ENCODE assay signal across 9 cellular contexts in the genomic region with DNA sequence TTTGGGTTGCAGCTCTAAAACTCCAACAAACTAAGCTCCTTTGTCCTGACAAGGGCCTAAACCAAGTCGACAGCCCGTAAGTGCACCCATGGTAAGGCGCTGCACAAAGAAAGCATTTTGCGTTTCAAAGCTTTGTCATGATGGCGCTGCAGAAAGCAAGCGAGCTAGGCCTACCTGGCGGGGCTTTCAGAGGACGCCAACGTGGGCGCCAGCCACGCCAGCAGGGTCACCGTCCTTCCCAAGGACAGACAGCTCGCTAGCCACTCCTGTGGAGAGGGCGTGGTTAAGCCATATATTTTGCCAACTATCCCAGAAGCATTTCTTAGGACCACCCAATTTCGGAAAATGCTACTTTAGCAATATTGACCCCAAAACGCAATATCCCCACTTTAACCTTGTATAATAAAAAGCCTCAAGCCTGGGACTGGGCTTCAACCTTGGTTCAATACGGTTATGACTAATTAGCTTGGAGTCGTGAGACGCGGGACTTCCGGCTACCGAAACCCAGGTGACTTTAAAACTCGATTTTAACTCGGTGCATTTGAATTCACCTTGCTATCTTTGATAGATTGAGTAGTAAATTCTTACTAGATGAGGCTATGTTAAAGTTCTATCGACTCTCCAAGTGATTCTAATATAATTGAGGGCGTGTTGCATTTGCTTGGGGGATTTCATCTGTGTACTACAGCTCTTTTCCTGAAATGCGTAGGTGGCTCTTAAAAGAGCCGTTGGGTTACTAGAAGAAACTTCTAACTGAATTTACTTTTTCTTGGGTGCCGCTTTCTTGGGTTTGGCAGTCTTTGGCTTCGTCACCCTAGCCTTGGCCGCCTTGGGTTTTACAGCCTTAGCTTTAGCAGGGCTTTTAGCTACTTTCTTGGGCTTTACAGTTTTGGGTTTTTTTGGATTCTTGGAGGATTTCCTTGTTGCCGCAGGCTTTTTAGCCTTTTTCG. TPM values are rescaled to one million over a fixed set of nuclear protein-coding genes. Genes with fewer than 3 reads are reported as not detected.
DNase-seq lines count a peak whose midpoint lies in the region; ATAC-seq and TF ChIP-seq lines count a peak whose summit lies in the region.
"Had no signal": no experiment of that assay in that cellular context is flagged by ENCODE, and none has a peak within 500 bp of the region (broad histone marks: within the 10 kb centered on the region; RNA-seq: fewer than 3 reads in every experiment).

No MANE protein-coding gene starts in this region.

- no peak for TF ChIP-seq POLR2A in prostate gland (IDR thresholded peaks at IDR 0.05)

- DNase-seq in CD4-positive, alpha-beta memory T cell, result peak in 3 of 5 donors; percentile 12 to 30 (median 12)
- DNase-seq in activated CD4-positive, alpha-beta memory T cell treated with anti-CD3 and anti-CD28 coated beads, Interleukin-2, amount 10 ng/mL, durations not matched to agents 7 days and 5 days, result no peak
- DNase-seq in fibroblast of the aortic adventitia (ENCODE audit: low read depth), result no peak
- DNase-seq in prostate gland (ENCODE audit: low spot score), result no peak
- no peak for DNase-seq in anterior cingulate cortex (lab: John Stamatoyannopoulos, UW)
- DNase-seq in NCI-H1105 treated with DMSO at 0.1 percent for 48 hours (lab: John Stamatoyannopoulos, UW), result no peak
- DNase-seq in Karpas-422, result no peak
- DNase-seq: GDM1 had no signal

- H3K27me3 Mint-ChIP-seq in CD4-positive, alpha-beta memory T cell, result peaks cover 0 to 1% of the 10 kb centered on the region in 2 donors
- no peaks in the 10 kb centered on the region for H3K27me3 Mint-ChIP-seq in activated CD4-positive, alpha-beta memory T cell treated with anti-CD3 and anti-CD28 coated beads, Interleukin-2, amount 10 ng/mL, durations not matched to agents 7 days and 5 days

- H3K27ac Mint-ChIP-seq in CD4-positive, alpha-beta memory T cell, result peak overlapping the region; percentile 75 to 94 (median 89)
- peak overlapping the region; percentile 96 for H3K27ac Mint-ChIP-seq in activated CD4-positive, alpha-beta memory T cell treated with anti-CD3 and anti-CD28 coated beads, Interleukin-2, amount 10 ng/mL, durations not matched to agents 7 days and 5 days

- H3K4me2 ChIP-seq in Karpas-422 (ENCODE audit: low read depth, low read length, poor library complexity, severe bottlenecking), result no peak overlapping the region

- no peak for ATAC-seq in GM18519 (IDR thresholded peaks at IDR 0.05; ENCODE audit: low FRiP score, unreplicated experiment)

- POLR2A ChIA-PET in CD4-positive, alpha-beta memory T cell (lab: Charles Lee; ENCODE audit: partially characterized antibody), result interaction anchor here (0.8 to 20.6 kb wide), 31 partner anchors 9 to 1877 kb away, joined by 3 to 1198 read pairs (median 5); a partner anchor contains a TSS
- POLR2A ChIA-PET in activated CD4-positive, alpha-beta memory T cell treated with anti-CD3 and anti-CD28 coated beads, Interleukin-2, amount 10 ng/mL, durations not matched to agents 7 days and 5 days (lab: Charles Lee), result interaction anchor here (0.6 to 22.9 kb wide), 35 partner anchors 8 to 1876 kb away, joined by 3 to 2531 read pairs (median 4); a partner anchor contains a TSS

- TF ChIP-seq CTCF in fibroblast of the aortic adventitia (IDR thresholded peaks at IDR 0.05; ENCODE audit: insufficient read depth, low read length) (no peak), prostate gland (IDR thresholded peaks at IDR 0.05) (no peak)

- no peaks in the 10 kb centered on the region for H4K20me1 ChIP-seq in Karpas-422 (ENCODE audit: insufficient read depth, low read depth, low read length)

- H3K9me3 Mint-ChIP-seq in CD4-positive, alpha-beta memory T cell, result peaks cover 0 to 10% (median 0%) of the 10 kb centered on the region in 8 donors
- H3K9me3 Mint-ChIP-seq in activated CD4-positive, alpha-beta memory T cell treated with anti-CD3 and anti-CD28 coated beads, Interleukin-2, amount 10 ng/mL, durations not matched to agents 7 days and 5 days, result peaks cover 5% of the 10 kb centered on the region

- intact Hi-C loops in CD4-positive, alpha-beta memory T cell (cut with micrococcal nuclease), result loop anchor here (1.0 kb wide), 1 partner anchor 10 kb away; no protein-coding TSS in a partner anchor
- intact Hi-C loops in prostate gland (cut with DNase I), result no loop called here

- H2AFZ ChIP-seq in Karpas-422 (ENCODE audit: low read length), result no peak overlapping the region

- peak overlapping the region in 1 of 2 donors; percentile 16 for H3K4me3 ChIP-seq in CD4-positive, alpha-beta memory T cell (ENCODE audit: low read length in 2 of 2)
- H3K4me3 ChIP-seq in fibroblast of the aortic adventitia (ENCODE audit: low read depth, low read length), result peak overlapping the region; percentile 44
- H3K4me3 ChIP-seq in prostate gland, result peak overlapping the region; percentile 22 to 26
- H3K4me3 ChIP-seq in Karpas-422 (ENCODE audit: low read length), result no peak overlapping the region

- H3K36me3 ChIP-seq in CD4-positive, alpha-beta memory T cell (ENCODE audit: insufficient read depth, low read length), result no peaks in the 10 kb centered on the region
- H3K36me3 ChIP-seq in prostate gland, result no peaks in the 10 kb centered on the region
- no peaks in the 10 kb centered on the region for H3K36me3 ChIP-seq in Karpas-422 (ENCODE audit: insufficient read depth, low read length)

- peaks cover 0 to 12% of the 10 kb centered on the region in 2 donors for H3K36me3 Mint-ChIP-seq in CD4-positive, alpha-beta memory T cell
- H3K36me3 Mint-ChIP-seq in activated CD4-positive, alpha-beta memory T cell treated with anti-CD3 and anti-CD28 coated beads, Interleukin-2, amount 10 ng/mL, durations not matched to agents 7 days and 5 days (ENCODE audit: low read depth), result peaks cover 8% of the 10 kb centered on the region

- CTCF ChIA-PET in CD4-positive, alpha-beta memory T cell (lab: Charles Lee; ENCODE audit: partially characterized antibody), result interaction anchor here (0.9 to 11.6 kb wide), 12 partner anchors 8 to 301 kb away, joined by 3 to 112 read pairs (median 6); a partner anchor contains a TSS
- CTCF ChIA-PET in activated CD4-positive, alpha-beta memory T cell treated with anti-CD3 and anti-CD28 coated beads, Interleukin-2, amount 10 ng/mL, durations not matched to agents 7 days and 5 days (lab: Charles Lee), result interaction anchor here (0.8 to 7.7 kb wide), 11 partner anchors 8 to 1110 kb away, joined by 3 to 100 read pairs (median 6); a partner anchor contains a TSS

- no peak overlapping the region for H3K9ac ChIP-seq in Karpas-422 (ENCODE audit: low read length)

- H3K4me3 Mint-ChIP-seq in CD4-positive, alpha-beta memory T cell, result peak overlapping the region; percentile 79 to 87 (median 83)
- H3K4me3 Mint-ChIP-seq in activated CD4-positive, alpha-beta memory T cell treated with anti-CD3 and anti-CD28 coated beads, Interleukin-2, amount 10 ng/mL, durations not matched to agents 7 days and 5 days, result peak overlapping the region; percentile 74

- H3K27ac ChIP-seq in CD4-positive, alpha-beta memory T cell (ENCODE audit: low read depth, low read length), result peak overlapping the region; percentile 36
- H3K27ac ChIP-seq in prostate gland (peak overlapping the region; percentile 59 to 71), Karpas-422 (ENCODE audit: low read length) (no peak overlapping the region)

- H3K4me1 Mint-ChIP-seq in CD4-positive, alpha-beta memory T cell, result peaks cover 7 to 37% (median 20%) of the 10 kb centered on the region in 4 donors
- H3K4me1 Mint-ChIP-seq in activated CD4-positive, alpha-beta memory T cell treated with anti-CD3 and anti-CD28 coated beads, Interleukin-2, amount 10 ng/mL, durations not matched to agents 7 days and 5 days, result peaks cover 30% of the 10 kb centered on the region

- H3K9me3 ChIP-seq in CD4-positive, alpha-beta memory T cell (ENCODE audit: control insufficient read depth in 1 of 2, low read length in 2 of 2), result no peaks in the 10 kb centered on the region
- H3K9me3 ChIP-seq in prostate gland (no peaks in the 10 kb centered on the region), Karpas-422 (ENCODE audit: low read length) (no peaks in the 10 kb centered on the region)

- H3K27me3 ChIP-seq in CD4-positive, alpha-beta memory T cell (ENCODE audit: insufficient read depth, low read length), result no peaks in the 10 kb centered on the region
- H3K27me3 ChIP-seq in prostate gland (replicated peaks; ENCODE audit: insufficient read depth) (no peaks in the 10 kb centered on the region), Karpas-422 (ENCODE audit: low read length) (no peaks in the 10 kb centered on the region)

- WGBS in prostate gland, result 39% methylated on average over 33 of the region's 33 CpGs

- H3K4me1 ChIP-seq in CD4-positive, alpha-beta memory T cell (ENCODE audit: insufficient read depth, low read length), result peaks cover 16% of the 10 kb centered on the region
- H3K4me1 ChIP-seq in prostate gland (replicated peaks), result no peaks in the 10 kb centered on the region
- H3K4me1 ChIP-seq in Karpas-422 (ENCODE audit: low read length), result peaks cover 10% of the 10 kb centered on the region

- no peaks in the 10 kb centered on the region for H3K79me2 ChIP-seq in Karpas-422 (ENCODE audit: low read length)

- no peaks in the 10 kb centered on the region for H3K9me2 ChIP-seq in Karpas-422 (replicated peaks; ENCODE audit: insufficient read depth, low read length)

RNA-seq across cellular contexts. Expression of a gene that starts 54.0 kb away (rescaled TPM):
- total RNA-seq in CD4-positive, alpha-beta memory T cell, result 10 to 100 TPM; 37.7 TPM
- 10 to 100 TPM in 1 of 2 donors, 1 to 10 TPM in 1; 4.5 to 10.0 TPM for polyA plus RNA-seq in CD4-positive, alpha-beta memory T cell
- 10 to 100 TPM; 32.6 to 33.5 TPM for total RNA-seq in activated CD4-positive, alpha-beta memory T cell treated with anti-CD3 and anti-CD28 coated beads, Interleukin-2, amount 10 ng/mL, durations not matched to agents 7 days and 5 days
- 12.0 and 35.3 TPM in 2 replicates for total RNA-seq in fibroblast of the aortic adventitia (ENCODE audit: low replicate concordance)
- total RNA-seq in prostate gland, result 10 to 100 TPM in 1 of 2 donors, 1 to 10 TPM in 1; 8.7 to 12.0 TPM
- total RNA-seq in Karpas-422 (2014; rRNA removed; shearing (Covaris generic); ENCODE audit: low replicate concordance), result 17.0 and 19.3 TPM in 2 replicates

Comparison
In these comparisons a context has a peak if more than half of its experiments do, and no peak if none do; other contexts are left out.
1. DNase-seq: peak in CD4-positive, alpha-beta memory T cell (3 of 5); none in activated CD4-positive, alpha-beta memory T cell treated with anti-CD3 and anti-CD28 coated beads, Interleukin-2, amount 10 ng/mL, durations not matched to agents 7 days and 5 days (single experiment), fibroblast of the aortic adventitia (single experiment), prostate gland (single experiment), anterior cingulate cortex (0 of 58), NCI-H1105 treated with DMSO at 0.1 percent for 48 hours (single experiment) and Karpas-422 (single experiment).